11 cellular contexts compared by ENCODE assay signal in the genomic region with DNA sequence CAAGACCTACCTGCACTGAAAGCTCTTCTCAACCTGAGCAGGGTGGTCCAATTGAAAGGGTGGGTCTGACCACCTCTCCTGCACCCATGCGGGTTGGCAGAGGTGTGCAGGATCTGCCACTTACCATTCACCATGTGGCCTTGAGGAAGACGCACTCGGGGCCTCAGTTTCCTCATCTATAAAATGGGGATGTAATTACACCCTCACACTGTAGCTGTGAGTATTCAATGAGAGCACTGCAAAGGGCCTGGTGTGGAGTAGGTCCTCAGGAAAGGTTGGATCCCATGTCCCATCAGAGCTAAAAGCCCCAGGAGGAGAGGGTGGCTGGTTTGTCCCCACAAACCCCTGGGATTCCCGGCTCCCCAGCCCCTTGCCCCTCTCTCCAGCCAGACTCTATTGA. TPM values are rescaled to one million over a fixed set of nuclear protein-coding genes. Genes with fewer than 3 reads are reported as not detected.
DNase-seq lines count a peak whose midpoint lies in the region; ATAC-seq, FAIRE-seq and TF ChIP-seq lines count a peak whose summit lies in the region.
"Had no signal": no experiment of that assay in that cellular context is flagged by ENCODE, and none has a peak within 500 bp of the region (broad histone marks: within the 10 kb centered on the region; RNA-seq: fewer than 3 reads in every experiment).

No MANE protein-coding gene starts in this region.

- H3K36me3 ChIP-seq in kidney (ENCODE audit: control insufficient read depth in 1 of 2, insufficient read depth in 2 of 2, low read length in 2 of 2) (peaks cover 0 to 2% of the 10 kb centered on the region in 2 donors), skeletal muscle satellite cell (ENCODE audit: insufficient read depth, low read length) (peaks cover 38% of the 10 kb centered on the region)

- no peaks in the 10 kb centered on the region for H3K4me1 ChIP-seq in H9 (ENCODE audit: insufficient read depth, low read length)
- H3K4me1 ChIP-seq in kidney (ENCODE audit: control insufficient read depth in 1 of 2, insufficient read depth in 1 of 2, low read depth in 1 of 2, low read length in 2 of 2): no peaks in the 10 kb centered on the region
- peaks cover 52% of the 10 kb centered on the region for H3K4me1 ChIP-seq in skeletal muscle satellite cell (ENCODE audit: control insufficient read depth, insufficient read depth, low read length)

- no peak overlapping the region for H3T11ph ChIP-seq in H9 (ENCODE audit: low read length)

- H3K9ac ChIP-seq in H9 (ENCODE audit: extremely low read depth, insufficient read length, low read length) (peak overlapping the region; percentile 12), kidney (ENCODE audit: low read length in 2 of 2) (peak overlapping the region in 1 of 2 donors; percentile 46), skeletal muscle satellite cell (ENCODE audit: low read depth, low read length) (peak overlapping the region; percentile 99)

- H2BK12ac ChIP-seq in H9 (ENCODE audit: insufficient read length, low read depth, low read length): no peak overlapping the region

- peaks cover 8% of the 10 kb centered on the region for H3K23me2 ChIP-seq in H9 (ENCODE audit: insufficient read length, low read depth, low read length, poor library complexity, severe bottlenecking)

- H3K27me3 ChIP-seq in H9 (ENCODE audit: insufficient read depth, low read length): no peaks in the 10 kb centered on the region
- H3K27me3 ChIP-seq in skeletal muscle satellite cell (ENCODE audit: control insufficient read depth, insufficient read depth, low read length): no peaks in the 10 kb centered on the region

- H3K27ac ChIP-seq in H9 (ENCODE audit: insufficient read length, low read depth, low read length) (no peak overlapping the region), caudate nucleus (ENCODE audit: low read depth, low read length) (peak overlapping the region; percentile 48), kidney (ENCODE audit: low read depth in 2 of 2, low read length in 2 of 2) (peak overlapping the region; percentile 79 to 84)

- H2BK5ac ChIP-seq in H9 (ENCODE audit: insufficient read length, low read length): no peak overlapping the region

- H3K9me3 Mint-ChIP-seq in H9: peaks cover 0 to 3% of the 10 kb centered on the region in 2 experiments; a peak in 1 of 5 replicates

- H3K27ac Mint-ChIP-seq in H9: peak overlapping the region; percentile 59 to 91 (median 86); a peak in 6 of 7 replicates

- H3K18ac ChIP-seq in H9 (ENCODE audit: insufficient read length, low read depth, low read length): peak overlapping the region; percentile 36

- H3K4me3 Mint-ChIP-seq in H9: peak overlapping the region; percentile 70 to 74

- ATAC-seq in HG02642 (IDR thresholded peaks at IDR 0.05; ENCODE audit: poor library complexity, unreplicated experiment): no peak
- no peak for ATAC-seq in HG03520 (IDR thresholded peaks at IDR 0.05; ENCODE audit: unreplicated experiment)

- H3K9me3 ChIP-seq in H9 (ENCODE audit: control insufficient read depth, low read depth, low read length) (no peaks in the 10 kb centered on the region), kidney (ENCODE audit: control insufficient read depth in 1 of 2, low read length in 2 of 2) (no peaks in the 10 kb centered on the region), skeletal muscle satellite cell (replicated peaks; ENCODE audit: low read length) (no peaks in the 10 kb centered on the region)

- H2AK5ac ChIP-seq in H9 (ENCODE audit: insufficient read length, low read length): no peak overlapping the region

- H3K23ac ChIP-seq in H9 (ENCODE audit: insufficient read length, low read depth, low read length): no peak overlapping the region

- no peak overlapping the region for H2BK20ac ChIP-seq in H9 (ENCODE audit: low read depth, low read length, poor library complexity, severe bottlenecking)

- H3K14ac ChIP-seq in H9 (ENCODE audit: insufficient read depth, low read length): peak overlapping the region; percentile 46; the same call in 1 of the 2 replicates

- H4K20me1 ChIP-seq in H9 (ENCODE audit: control insufficient read depth, insufficient read depth, insufficient read length): no peaks in the 10 kb centered on the region

- no peak overlapping the region for H4K5ac ChIP-seq in H9 (ENCODE audit: insufficient read length, low read depth, low read length)

- WGBS in H9 (ENCODE audit: extremely low coverage, insufficient read length, low lambda C conversion rate): no CpG with 5 or more reads among the region's 4 CpGs

- no peak overlapping the region for H2BK120ac ChIP-seq in H9 (ENCODE audit: low read depth, low read length, poor library complexity, severe bottlenecking)

- no peak overlapping the region for H2AFZ ChIP-seq in H9 (ENCODE audit: low read length)

- no peak for TF ChIP-seq CTCF in H9 (conservative IDR thresholded peaks at IDR 0.05)
- TF ChIP-seq CTCF in kidney (IDR thresholded peaks at IDR 0.05; ENCODE audit: borderline replicate concordance, extremely low read depth, insufficient read depth): no peak

- peaks cover 3% of the 10 kb centered on the region; the same call in 1 of the 2 replicates for H3K79me2 ChIP-seq in H9 (ENCODE audit: insufficient read depth, low read length)

- peaks cover 3 to 21% (median 12%) of the 10 kb centered on the region in 3 experiments; a peak in 6 of 7 replicates for H3K36me3 Mint-ChIP-seq in H9 (ENCODE audit: insufficient read depth in 1 of 3, low read depth in 3 of 3)

- no peaks in the 10 kb centered on the region for H3K27me3 Mint-ChIP-seq in H9 (ENCODE audit: low read depth)

- H4K8ac ChIP-seq in H9 (replicated peaks; ENCODE audit: insufficient read length, low read depth, low read length): no peak overlapping the region

- no peak overlapping the region for H2BK15ac ChIP-seq in H9 (ENCODE audit: low read depth, low read length)

- no peak overlapping the region for H3K56ac ChIP-seq in H9 (ENCODE audit: insufficient read length, low read depth, low read length)

- H3K4me1 Mint-ChIP-seq in H9: peaks cover 34 to 36% of the 10 kb centered on the region in 2 experiments

- H3K4me2 ChIP-seq in H9 (ENCODE audit: insufficient read depth, insufficient read length, low read length) (peak overlapping the region; percentile 17), skeletal muscle satellite cell (ENCODE audit: low read length) (peak overlapping the region; percentile 99)

- no peaks in the 10 kb centered on the region for H3K79me1 ChIP-seq in H9 (ENCODE audit: insufficient read depth, low read depth, low read length, poor library complexity, severe bottlenecking)

- no peak for FAIRE-seq in kidney (lab: Jason Lieb, UNC)
- FAIRE-seq: GM12878, TTC549 had no signal

- intact Hi-C loops in kidney (cut with DNase I): no loop called here

- H3K4me3 ChIP-seq in kidney (ENCODE audit: low read length in 2 of 2): peak overlapping the region in 1 of 2 donors; percentile 8
- H3K4me3 ChIP-seq in skeletal muscle satellite cell (ENCODE audit: low read length): peak overlapping the region; percentile 97
- H3K4me3 ChIP-seq: GM12878 had no signal

- H3K4ac ChIP-seq in H9 (ENCODE audit: low read depth, low read length): peak overlapping the region; percentile 4; the same call in 1 of the 2 replicates

- DNase-seq in H9 (no peak), caudate nucleus (lab: John Stamatoyannopoulos, UW) (no peak), kidney (no peak), glomerular visceral epithelial cell (ENCODE audit: extremely low spot score) (no peak), amniotic stem cell (lab: John Stamatoyannopoulos, UW) (no peak)
- DNase-seq: activated T-cell treated with anti-CD3 and anti-CD28 coated beads, Interleukin-2, amount 50 U/mL, for 48 hours had no signal

- no peak overlapping the region for H4K91ac ChIP-seq in H9 (ENCODE audit: insufficient read length, low read depth, low read length)

RNA-seq across cellular contexts. Expression of a gene that starts 0.6 kb away (rescaled TPM):
- total RNA-seq in H9 (2021): 176 and 188 TPM in 2 replicates
- total RNA-seq in kidney: 846 TPM
- polyA plus RNA-seq in kidney (ENCODE audit: insufficient read depth, low read depth, low replicate concordance): 776 TPM
- total RNA-seq in skeletal muscle satellite cell (2012; rRNA removed): 22.3 and 325 TPM in 2 replicates

RNA-seq across cellular contexts. Expression of a gene that starts 20.1 kb away (rescaled TPM):
- total RNA-seq in H9 (2021) (18.3 and 20.9 TPM in 2 replicates), kidney (37.4 TPM)
- 16.4 TPM for polyA plus RNA-seq in kidney (ENCODE audit: insufficient read depth, low read depth, low replicate concordance)
- 7.4 and 9.2 TPM in 2 replicates for total RNA-seq in skeletal muscle satellite cell (2012; rRNA removed)

RNA-seq across cellular contexts. Expression of a gene that starts 33.3 kb away (rescaled TPM):
- total RNA-seq in H9 (2021) (50.7 and 53.9 TPM in 2 replicates), kidney (70.2 TPM)
- polyA plus RNA-seq in kidney (ENCODE audit: insufficient read depth, low read depth, low replicate concordance): 14.5 TPM
- 48.7 and 52.6 TPM in 2 replicates for total RNA-seq in skeletal muscle satellite cell (2012; rRNA removed)

RNA-seq across cellular contexts. Expression of a gene that starts 33.9 kb away (rescaled TPM):
- 25.4 and 26.0 TPM in 2 replicates for total RNA-seq in H9 (2021)
- 24.7 TPM for total RNA-seq in kidney
- 8.5 TPM for polyA plus RNA-seq in kidney (ENCODE audit: insufficient read depth, low read depth, low replicate concordance)
- 6.6 and 7.4 TPM in 2 replicates for total RNA-seq in skeletal muscle satellite cell (2012; rRNA removed)

RNA-seq across cellular contexts. Expression of a gene that starts 54.5 kb away (rescaled TPM):
- total RNA-seq in H9 (2021) (158 and 161 TPM in 2 replicates), kidney (90.2 TPM)
- 29.4 TPM for polyA plus RNA-seq in kidney (ENCODE audit: insufficient read depth, low read depth, low replicate concordance)
- 101 and 122 TPM in 2 replicates for total RNA-seq in skeletal muscle satellite cell (2012; rRNA removed)
